Comparison of ENCODE assay signal across 8 cellular contexts in genomic region chr9:38417003-38417965, GRCh38. TPM values are rescaled to one million over a fixed set of nuclear protein-coding genes. Genes with fewer than 3 reads are reported as not detected.
A peak's percentile ranks its signal among the peaks of the same experiment; 100 is the strongest.
DNase-seq lines count a peak whose midpoint lies in the region; ATAC-seq and TF ChIP-seq lines count a peak whose summit lies in the region.

No MANE protein-coding gene starts in this region.

- H3K4me1 Mint-ChIP-seq in activated naive CD8-positive, alpha-beta T cell treated with anti-CD3 and anti-CD28 coated beads, Interleukin-2, amount 10 ng/mL, durations not matched to agents 7 days and 5 days = no peaks in the 10 kb centered on the region

- peaks cover 61% of the 10 kb centered on the region for H3K27me3 ChIP-seq in AG04450 (ENCODE audit: control insufficient read depth, insufficient read depth, low read length)
- H3K27me3 ChIP-seq in aorta (ENCODE audit: control insufficient read depth in 1 of 2, insufficient read depth in 2 of 2, low read length in 1 of 2) = no peaks in the 10 kb centered on the region

- intact Hi-C loops in mucosa of descending colon (cut with DNase I, micrococcal nuclease) = no loop called here
- intact Hi-C loops in aorta (cut with DNase I) = no loop called here

- no peak for ATAC-seq in activated naive CD8-positive, alpha-beta T cell treated with anti-CD3 and anti-CD28 coated beads, Interleukin-2, amount 10 ng/mL, durations not matched to agents 7 days and 5 days (ENCODE audit: low read depth)
- ATAC-seq in mucosa of descending colon (peak; percentile 65), HG02759 (IDR thresholded peaks at IDR 0.05; ENCODE audit: unreplicated experiment) (no peak), aorta (ENCODE audit: low FRiP score) (no peak)

- DNase-seq in AG04450 (ENCODE audit: low read depth, low spot score) (no peak), NCI-H1092 (lab: John Stamatoyannopoulos, UW) (peak; percentile 51), mucosa of descending colon (peak in 2 of 3 donors; percentile 43 to 52), 8988T (no peak), aorta (no peak)
- peak; percentile 61 for DNase-seq in activated naive CD8-positive, alpha-beta T cell treated with anti-CD3 and anti-CD28 coated beads, Interleukin-2, amount 10 ng/mL, durations not matched to agents 7 days and 5 days

- WGBS in aorta, 2 donors = 56 to 63% methylated on average over 8 of the region's 8 CpGs

- no peak overlapping the region for H3K4me3 Mint-ChIP-seq in activated naive CD8-positive, alpha-beta T cell treated with anti-CD3 and anti-CD28 coated beads, Interleukin-2, amount 10 ng/mL, durations not matched to agents 7 days and 5 days

- H3K36me3 Mint-ChIP-seq in activated naive CD8-positive, alpha-beta T cell treated with anti-CD3 and anti-CD28 coated beads, Interleukin-2, amount 10 ng/mL, durations not matched to agents 7 days and 5 days = no peaks in the 10 kb centered on the region

- peaks cover 23% of the 10 kb centered on the region for H3K27me3 Mint-ChIP-seq in activated naive CD8-positive, alpha-beta T cell treated with anti-CD3 and anti-CD28 coated beads, Interleukin-2, amount 10 ng/mL, durations not matched to agents 7 days and 5 days

- CTCF ChIA-PET in AG04450 (lab: Charles Lee) = interaction anchor here (1.2 to 3.4 kb wide), 2 partner anchors 16 to 20 kb away, joined by 3 to 15 read pairs; no protein-coding TSS in a partner anchor

- H3K4me3 ChIP-seq in AG04450 (ENCODE audit: low read depth, low read length) (no peak overlapping the region), mucosa of descending colon (no peak overlapping the region), aorta (ENCODE audit: low read length in 2 of 2) (no peak overlapping the region)

- H3K9me3 Mint-ChIP-seq in activated naive CD8-positive, alpha-beta T cell treated with anti-CD3 and anti-CD28 coated beads, Interleukin-2, amount 10 ng/mL, durations not matched to agents 7 days and 5 days = no peaks in the 10 kb centered on the region

- POLR2A ChIA-PET in AG04450 (lab: Yijun Ruan, JAX) = no interaction called here
- POLR2A ChIA-PET in activated naive CD8-positive, alpha-beta T cell treated with anti-CD3 and anti-CD28 coated beads, Interleukin-2, amount 10 ng/mL, durations not matched to agents 7 days and 5 days (lab: Charles Lee) = no interaction called here

- TF ChIP-seq CTCF in AG04450 (IDR thresholded peaks at IDR 0.05; ENCODE audit: low read depth, low read length) (peak; percentile 44), GM12874 (IDR thresholded peaks at IDR 0.05; ENCODE audit: insufficient read depth, low read depth, low read length) (peak; percentile 78), mucosa of descending colon (IDR thresholded peaks at IDR 0.05) (peak; percentile 26)

- H3K27ac Mint-ChIP-seq in activated naive CD8-positive, alpha-beta T cell treated with anti-CD3 and anti-CD28 coated beads, Interleukin-2, amount 10 ng/mL, durations not matched to agents 7 days and 5 days = no peak overlapping the region

- no peaks in the 10 kb centered on the region for H3K36me3 ChIP-seq in mucosa of descending colon (ENCODE audit: low read depth)
- H3K36me3 ChIP-seq in aorta (ENCODE audit: control insufficient read depth in 1 of 2, insufficient read depth in 2 of 2, low read length in 1 of 2) = no peaks in the 10 kb centered on the region

- H3K27ac ChIP-seq in AG04450 (ENCODE audit: low read depth, low read length) (no peak overlapping the region), aorta (ENCODE audit: low read depth in 1 of 2, low read length in 2 of 2) (no peak overlapping the region)

- H3K4me1 ChIP-seq in mucosa of descending colon (ENCODE audit: low read depth) (no peaks in the 10 kb centered on the region), aorta (ENCODE audit: control insufficient read depth in 1 of 2, insufficient read depth in 2 of 2, low read length in 2 of 2) (no peaks in the 10 kb centered on the region)

- H3K9me3 ChIP-seq in AG04450 (ENCODE audit: control insufficient read depth, insufficient read depth, low read length) (no peaks in the 10 kb centered on the region), mucosa of descending colon (no peaks in the 10 kb centered on the region), aorta (ENCODE audit: control insufficient read depth, low read length) (no peaks in the 10 kb centered on the region)

RNA-seq across cellular contexts. Expression of gene IGFBPL1, which starts 7.0 kb away (rescaled TPM):
- polyA plus RNA-seq in AG04450 (2011; rRNA removed) (0.07 TPM in 1 of 2 replicates, not detected in the other), aorta (1 to 10 TPM in 1 of 2 donors, under 1 TPM in 1; 0.72 to 2.0 TPM)
- polyA minus RNA-seq in AG04450 (2011; rRNA and poly(A)+ RNA removed) = not detected in 2 replicates
- not detected for total RNA-seq in activated naive CD8-positive, alpha-beta T cell treated with anti-CD3 and anti-CD28 coated beads, Interleukin-2, amount 10 ng/mL, durations not matched to agents 7 days and 5 days
- total RNA-seq in mucosa of descending colon (under 1 TPM in 2 of 3 donors, not detected in 1; 0.38 to 0.63 TPM), aorta (10 to 100 TPM in 1 of 2 donors, 1 to 10 TPM in 1; 5.9 to 27.8 TPM)

RNA-seq across cellular contexts. Expression of gene ALDH1B1, which starts 24.8 kb away (rescaled TPM):
- polyA plus RNA-seq in AG04450 (2011; rRNA removed) (47.0 and 51.7 TPM in 2 replicates), aorta (10 to 100 TPM; 38.1 to 76.5 TPM)
- 57.6 and 72.0 TPM in 2 replicates for polyA minus RNA-seq in AG04450 (2011; rRNA and poly(A)+ RNA removed)
- 10 to 100 TPM in 1 of 2 experiments, 1 to 10 TPM in 1; 8.9 to 10.1 TPM for total RNA-seq in activated naive CD8-positive, alpha-beta T cell treated with anti-CD3 and anti-CD28 coated beads, Interleukin-2, amount 10 ng/mL, durations not matched to agents 7 days and 5 days
- total RNA-seq in mucosa of descending colon (10 to 100 TPM; 39.5 to 58.1 (median 52.5) TPM), aorta (100 to 1,000 TPM; 141 to 336 TPM)

Comparison
In these comparisons a context has a peak if more than half of its experiments do, and no peak if none do; other contexts are left out.
1. DNase-seq: peak in NCI-H1092 (single experiment), activated naive CD8-positive, alpha-beta T cell treated with anti-CD3 and anti-CD28 coated beads, Interleukin-2, amount 10 ng/mL, durations not matched to agents 7 days and 5 days (single experiment) and mucosa of descending colon (2 of 3); none in AG04450 (single experiment), 8988T (single experiment) and aorta (0 of 2).
2. CTCF ChIP-seq: peak in every context shown above with its lines; median percentile 78 in GM12874; 44 in AG04450; 26 in mucosa of descending colon.
3. RNA of gene IGFBPL1, which starts 7.0 kb away (total RNA-seq): 5.9 to 27.8 TPM in aorta; 0.38 to 0.63 TPM in mucosa of descending colon and not detected in activated naive CD8-positive, alpha-beta T cell treated with anti-CD3 and anti-CD28 coated beads, Interleukin-2, amount 10 ng/mL, durations not matched to agents 7 days and 5 days; every median in the first group is over 4 times any median in the second.